8 cellular contexts compared by ENCODE assay signal in the genomic region with DNA sequence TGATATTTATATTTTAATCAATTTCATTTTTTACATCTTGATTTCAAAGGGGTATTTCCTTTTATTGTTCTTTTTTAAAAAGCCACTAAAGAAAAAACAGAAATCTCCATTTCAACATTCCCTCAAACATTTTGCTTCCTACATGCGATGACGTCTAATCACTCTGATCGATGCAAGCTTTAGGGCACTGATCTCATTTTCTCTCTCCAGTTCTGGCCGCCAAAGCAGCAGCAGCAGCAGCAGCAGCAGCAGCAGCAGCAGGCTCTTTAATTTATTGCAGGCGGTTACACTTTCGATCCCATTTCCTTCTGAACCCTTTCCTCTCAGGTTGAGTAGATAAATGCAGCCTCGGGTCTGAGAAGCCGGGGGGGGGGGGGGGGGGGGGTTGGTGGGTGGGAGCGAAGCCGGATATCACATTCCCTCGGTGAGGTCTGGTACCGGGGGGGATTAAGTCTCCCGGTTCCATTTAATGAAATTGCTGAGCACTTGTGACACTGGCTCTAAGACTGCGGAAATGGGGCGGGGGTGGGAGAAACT. TPM values are rescaled to one million over a fixed set of nuclear protein-coding genes. Genes with fewer than 3 reads are reported as not detected.
DNase-seq lines count a peak whose midpoint lies in the region; ATAC-seq, FAIRE-seq and TF ChIP-seq lines count a peak whose summit lies in the region.

No MANE protein-coding gene starts in this region.

- H3K4me3 ChIP-seq in GM12878 (peak overlapping the region; percentile 49; the same call in 1 of the 2 replicates), left lung (peak overlapping the region; percentile 39 to 41), upper lobe of right lung (peak overlapping the region; percentile 55)

- 18% methylated on average over 9 of the region's 15 CpGs for whole genome bisulfite sequencing in GM12878 (ENCODE audit: insufficient coverage, insufficient replicate concordance, low lambda C conversion rate, missing lambda C conversion rate)

- peak; percentile 48 for ATAC-seq in GM12878
- no peak for ATAC-seq in left lung
- ATAC-seq in upper lobe of right lung: no peak
- no peak for ATAC-seq in GM19395 (IDR thresholded peaks at IDR 0.05; ENCODE audit: unreplicated experiment)
- no peak for ATAC-seq in HG03135 (IDR thresholded peaks at IDR 0.05; ENCODE audit: unreplicated experiment)

- no peak overlapping the region for H2AFZ ChIP-seq in GM12878 (ENCODE audit: control insufficient read depth, low read depth, low read length)

- H3K79me2 ChIP-seq in GM12878 (ENCODE audit: control insufficient read depth, insufficient read depth, low read length): no peaks in the 10 kb centered on the region

- no peak for FAIRE-seq in GM12878 (lab: Jason Lieb, UNC)

- no peaks in the 10 kb centered on the region for H4K20me1 ChIP-seq in GM12878 (ENCODE audit: control insufficient read depth, insufficient read depth)

- no TSS peak for BruUV-seq in GM12878 (replicated peaks; lab: Mats Ljungman, UMichigan)

- in situ Hi-C loops in GM12878 (cut with MboI): loop anchor here (25.0 kb wide), 1 partner anchor 946 kb away; no protein-coding TSS in a partner anchor

- DNase-seq in activated CD4-positive, alpha-beta T cell treated with anti-CD3 and anti-CD28 coated beads for 48 hours: peak; percentile 9
- no peak for DNase-seq in activated CD4-positive, alpha-beta T cell treated with anti-CD3 and anti-CD28 coated beads for 4 hours
- DNase-seq in NCI-H146 treated with DMSO at 0.1 percent for 48 hours (lab: John Stamatoyannopoulos, UW; ENCODE audit: unreplicated experiment) (peak; percentile 53), GM12878 (ENCODE audit: low read depth, low spot score) (no peak), left lung (no peak), upper lobe of right lung (no peak)

- TF ChIP-seq CTCF in GM12878 (IDR thresholded peaks at IDR 0.05 in 2 of 3, conservative IDR thresholded peaks at IDR 0.05 in 1 of 3; ENCODE audit: control insufficient read depth in 2 of 3, extremely low read depth in 1 of 3, insufficient read depth in 1 of 3, low read depth in 3 of 3, low read length in 3 of 3): no peak
- TF ChIP-seq CTCF in left lung (IDR thresholded peaks at IDR 0.05): no peak
- no peak for TF ChIP-seq CTCF in upper lobe of right lung (IDR thresholded peaks at IDR 0.05)

- RAD21 ChIA-PET in GM12878 (lab: Charles Lee; ENCODE audit: unreplicated experiment): no interaction called here

- H3K36me3 ChIP-seq in GM12878 (ENCODE audit: control insufficient read depth in 2 of 2, insufficient read depth in 2 of 2, low read length in 1 of 2): no peaks in the 10 kb centered on the region
- no peaks in the 10 kb centered on the region for H3K36me3 ChIP-seq in left lung
- no peaks in the 10 kb centered on the region for H3K36me3 ChIP-seq in upper lobe of right lung

- POLR2A ChIA-PET in GM12878 (lab: Charles Lee): no interaction called here

- peaks cover 15 to 17% of the 10 kb centered on the region in 2 experiments for H3K27me3 ChIP-seq in GM12878 (replicated peaks in 1 of 2; ENCODE audit: control insufficient read depth in 2 of 2, insufficient read depth in 2 of 2, low read length in 1 of 2)
- H3K27me3 ChIP-seq in left lung: peaks cover 29 to 56% of the 10 kb centered on the region in 2 donors
- H3K27me3 ChIP-seq in upper lobe of right lung: peaks cover 39% of the 10 kb centered on the region

- no peak for TF ChIP-seq RAD21 in GM12878 (IDR thresholded peaks at IDR 0.05; ENCODE audit: insufficient read depth, low read depth, low read length)

- CTCF ChIA-PET in GM12878 (lab: Yijun Ruan, JAX): no interaction called here

- peak overlapping the region; percentile 68; the same call in 1 of the 2 replicates for H3K4me2 ChIP-seq in GM12878 (ENCODE audit: control insufficient read depth, insufficient read depth)

- H3K9me3 ChIP-seq in GM12878 (replicated peaks; ENCODE audit: control insufficient read depth, insufficient read depth, low read length): peaks cover 2% of the 10 kb centered on the region; the same call in 1 of the 3 replicates
- H3K9me3 ChIP-seq in left lung: no peaks in the 10 kb centered on the region
- H3K9me3 ChIP-seq in upper lobe of right lung: no peaks in the 10 kb centered on the region

- H3K27ac ChIP-seq in GM12878 (ENCODE audit: control insufficient read depth, insufficient read depth) (no peak overlapping the region), left lung (no peak overlapping the region), upper lobe of right lung (no peak overlapping the region)

- no peak for TF ChIP-seq EP300 in GM12878 (IDR thresholded peaks at IDR 0.05; ENCODE audit: borderline replicate concordance in 1 of 2, control insufficient read depth in 1 of 2, low read depth in 2 of 2, low read length in 2 of 2)

- TF ChIP-seq POLR2A in GM12878 (IDR thresholded peaks at IDR 0.05; ENCODE audit: low read depth, low read length): no peak

- H3K9ac ChIP-seq in GM12878 (ENCODE audit: control insufficient read depth, insufficient read depth, low read length): no peak overlapping the region

- intact Hi-C loops in GM12878 (cut with micrococcal nuclease; ENCODE audit: unreplicated experiment): loop anchor here (10.0 kb wide), 2 partner anchors 288 to 332 kb away; no protein-coding TSS in a partner anchor
- intact Hi-C loops in left lung (cut with DNase I): no loop called here
- intact Hi-C loops in upper lobe of right lung (cut with DNase I): no loop called here

- SMC1A ChIA-PET in GM12878 (lab: Charles Lee; ENCODE audit: uncharacterized antibody, unreplicated experiment): no interaction called here

- H3K4me1 ChIP-seq in GM12878 (ENCODE audit: control insufficient read depth, insufficient read depth, low read length): no peaks in the 10 kb centered on the region
- H3K4me1 ChIP-seq in left lung: peaks cover 5 to 36% of the 10 kb centered on the region in 2 donors
- H3K4me1 ChIP-seq in upper lobe of right lung: peaks cover 21% of the 10 kb centered on the region

TF ChIP-seq in GM12878, 131 proteins besides CTCF, POLR2A, EP300 and RAD21:
- TF ChIP-seq IKZF1 (conservative IDR thresholded peaks at IDR 0.05) (no peak), TARDBP (IDR thresholded peaks at IDR 0.05; ENCODE audit: borderline replicate concordance) (no peak), CREB1 (IDR thresholded peaks at IDR 0.05; ENCODE audit: low read depth) (0 out of 2 replicates have a peak, but pooled peaks have one; percentile 42)
- TF ChIP-seq, protein P1, sequence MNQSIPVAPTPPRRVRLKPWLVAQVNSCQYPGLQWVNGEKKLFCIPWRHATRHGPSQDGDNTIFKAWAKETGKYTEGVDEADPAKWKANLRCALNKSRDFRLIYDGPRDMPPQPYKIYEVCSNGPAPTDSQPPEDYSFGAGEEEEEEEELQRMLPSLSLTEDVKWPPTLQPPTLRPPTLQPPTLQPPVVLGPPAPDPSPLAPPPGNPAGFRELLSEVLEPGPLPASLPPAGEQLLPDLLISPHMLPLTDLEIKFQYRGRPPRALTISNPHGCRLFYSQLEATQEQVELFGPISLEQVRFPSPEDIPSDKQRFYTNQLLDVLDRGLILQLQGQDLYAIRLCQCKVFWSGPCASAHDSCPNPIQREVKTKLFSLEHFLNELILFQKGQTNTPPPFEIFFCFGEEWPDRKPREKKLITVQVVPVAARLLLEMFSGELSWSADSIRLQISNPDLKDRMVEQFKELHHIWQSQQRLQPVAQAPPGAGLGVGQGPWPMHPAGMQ (IDR thresholded peaks at IDR 0.05; ENCODE audit: borderline replicate concordance): no peak

RNA-seq across cellular contexts. Expression of a gene that starts 3.4 kb away (rescaled TPM):
- total RNA-seq in GM12878 (2013; cell fraction: nucleolus; rRNA removed): not detected in 2 replicates
- 0.06 TPM in 1 of 2 replicates, not detected in the other for total RNA-seq in GM12878 (2014; rRNA removed)
- total RNA-seq in GM12878 (2014; rRNA removed; fragmentation: Illumina TruSeq; extraction: Trizol): not detected in 2 replicates
- total RNA-seq in GM12878 (2021): 0.21 TPM in 1 of 2 replicates, not detected in the other
- not detected for polyA plus RNA-seq in GM12878 (2011; ENCODE audit: low read depth)
- polyA plus RNA-seq in GM12878 (2011; rRNA removed): 0.04 TPM in 1 of 2 replicates, not detected in the other
- polyA plus RNA-seq in GM12878 (2011; cell fraction: cytosol; rRNA removed): 0.03 TPM in 2 replicates
- 0.04 and 0.06 TPM in 2 replicates for polyA plus RNA-seq in GM12878 (2011; cell fraction: nucleus; rRNA removed)
- polyA plus RNA-seq in GM12878 (2012): not detected in 2 replicates
- 0.03 and 0.06 TPM in 2 replicates for polyA plus RNA-seq in GM12878 (2014; fragmentation: Illumina TruSeq; extraction: Trizol)
- under 1 TPM in 1 of 2 experiments, not detected in 1; 0.02 TPM for polyA plus RNA-seq in GM12878 (2014; fragmentation: Nextera tagmentation; extraction: Ambion mirVana)
- not detected in 2 replicates for polyA plus RNA-seq in GM12878 (2014; rRNA removed)
- not detected for polyA plus RNA-seq in GM12878 (2016; fragmentation: Nextera tagmentation; extraction: Ambion mirVana)
- 0.07 and 0.36 TPM in 2 replicates for polyA minus RNA-seq in GM12878 (2011; rRNA and poly(A)+ RNA removed)
- polyA minus RNA-seq in GM12878 (2011; cell fraction: cytosol; rRNA and poly(A)+ RNA removed): 0.40 TPM in 1 of 2 replicates, not detected in the other
- polyA minus RNA-seq in GM12878 (2011; cell fraction: nucleus; rRNA and poly(A)+ RNA removed): 0.10 and 0.12 TPM in 2 replicates
- total RNA-seq in left lung: 10 to 100 TPM in 1 of 2 donors, 1 to 10 TPM in 1; 6.8 to 15.5 TPM
- total RNA-seq in upper lobe of right lung: 8.0 TPM

Comparison
In these comparisons a context has a peak if more than half of its experiments do, and no peak if none do; other contexts are left out.
1. DNase-seq: peak in activated CD4-positive, alpha-beta T cell treated with anti-CD3 and anti-CD28 coated beads for 48 hours (single experiment) and NCI-H146 treated with DMSO at 0.1 percent for 48 hours (single experiment); none in activated CD4-positive, alpha-beta T cell treated with anti-CD3 and anti-CD28 coated beads for 4 hours (0 of 2), GM12878 (single experiment), left lung (0 of 2) and upper lobe of right lung (single experiment).
2. Peak in every context shown above with its lines, with median percentiles within 50 percentile points of each other: H3K4me3 ChIP-seq.